Comparison of ENCODE assay signal across 19 cellular contexts in genomic region chr3:15476378-15476777, GRCh38. TPM values are rescaled to one million over a fixed set of nuclear protein-coding genes. Genes with fewer than 3 reads are reported as not detected.
DNase-seq lines count a peak whose midpoint lies in the region; ATAC-seq and TF ChIP-seq lines count a peak whose summit lies in the region.
"Had no signal": no experiment of that assay in that cellular context is flagged by ENCODE, and none has a peak within 500 bp of the region (broad histone marks: within the 10 kb centered on the region; RNA-seq: fewer than 3 reads in every experiment).

No MANE protein-coding gene starts in this region.

- no peak overlapping the region for H3K4me3 Mint-ChIP-seq in effector memory CD8-positive, alpha-beta T cell
- H3K4me3 Mint-ChIP-seq: activated CD4-positive, alpha-beta memory T cell treated with anti-CD3 and anti-CD28 coated beads for 36 hours; activated naive CD4-positive, alpha-beta T cell treated with anti-CD3 and anti-CD28 coated beads, Interleukin-2, amount 10 ng/mL, durations not matched to agents 7 days and 5 days; T-helper 1 cell treated with Interleukin-12 subunit alpha and Interleukin-12 subunit beta and Interleukin-4 antibody, amounts not matched to agents 30 μg/mL and 1 μg/mL, for 36 hours had no signal

- no peak overlapping the region for H3K4me3 ChIP-seq in left lung
- H3K4me3 ChIP-seq: BLaER1, coronary artery, sigmoid colon, uterus had no signal

- DNase-seq in GM04504 (ENCODE audit: low read depth) (peak; percentile 10), NCI-H524 treated with DMSO at 0.1 percent for 48 hours (lab: John Stamatoyannopoulos, UW) (peak; percentile 61), occipital lobe (lab: John Stamatoyannopoulos, UW) (peak; percentile 30), left lung (no peak)
- DNase-seq in effector memory CD8-positive, alpha-beta T cell = no peak
- DNase-seq: activated CD4-positive, alpha-beta memory T cell treated with anti-CD3 and anti-CD28 coated beads for 36 hours; activated naive CD4-positive, alpha-beta T cell treated with anti-CD3 and anti-CD28 coated beads, Interleukin-2, amount 10 ng/mL, durations not matched to agents 7 days and 5 days; activated T-cell treated with anti-CD3 and anti-CD28 coated beads, Interleukin-2, amount 50 U/mL, for 1 hour; Calu3; NCI-H146; sigmoid colon; stimulated activated CD4-positive, alpha-beta T cell treated with anti-CD3 and anti-CD28 coated beads, Interleukin-2, amount 100 ng/mL, for 48 hours; uterus had no signal

- no peak for TF ChIP-seq CTCF in left lung (IDR thresholded peaks at IDR 0.05)

- peaks cover 0 to 2% of the 10 kb centered on the region in 2 donors for H3K9me3 ChIP-seq in left lung
- H3K9me3 ChIP-seq: BLaER1, sigmoid colon, uterus had no signal

- peaks cover 7% of the 10 kb centered on the region in 2 donors for H3K4me1 Mint-ChIP-seq in effector memory CD8-positive, alpha-beta T cell (ENCODE audit: low read depth in 2 of 2)
- H3K4me1 Mint-ChIP-seq: activated naive CD4-positive, alpha-beta T cell treated with anti-CD3 and anti-CD28 coated beads, Interleukin-2, amount 10 ng/mL, durations not matched to agents 7 days and 5 days had no signal

- H3K27ac Mint-ChIP-seq in effector memory CD8-positive, alpha-beta T cell = peak overlapping the region; percentile 14 to 44
- H3K27ac Mint-ChIP-seq: activated CD4-positive, alpha-beta memory T cell treated with anti-CD3 and anti-CD28 coated beads for 36 hours; activated naive CD4-positive, alpha-beta T cell treated with anti-CD3 and anti-CD28 coated beads, Interleukin-2, amount 10 ng/mL, durations not matched to agents 7 days and 5 days; T-helper 1 cell treated with Interleukin-12 subunit alpha and Interleukin-12 subunit beta and Interleukin-4 antibody, amounts not matched to agents 30 μg/mL and 1 μg/mL, for 36 hours had no signal

- intact Hi-C loops in left lung (cut with DNase I) = no loop called here

- no peaks in the 10 kb centered on the region for H3K27me3 ChIP-seq in left lung
- H3K27me3 ChIP-seq: BLaER1, sigmoid colon, uterus had no signal

- no peaks in the 10 kb centered on the region for H3K27me3 Mint-ChIP-seq in effector memory CD8-positive, alpha-beta T cell
- H3K27me3 Mint-ChIP-seq: activated CD4-positive, alpha-beta memory T cell treated with anti-CD3 and anti-CD28 coated beads for 36 hours had no signal

- ATAC-seq in effector memory CD8-positive, alpha-beta T cell (replicated peaks) = no peak
- ATAC-seq in GM19328 (IDR thresholded peaks at IDR 0.05; ENCODE audit: unreplicated experiment) (no peak), left lung (no peak), GM21390 (IDR thresholded peaks at IDR 0.05; ENCODE audit: unreplicated experiment) (no peak)

- H3K9me3 Mint-ChIP-seq in effector memory CD8-positive, alpha-beta T cell = no peaks in the 10 kb centered on the region
- H3K9me3 Mint-ChIP-seq: activated CD4-positive, alpha-beta memory T cell treated with anti-CD3 and anti-CD28 coated beads for 36 hours; activated naive CD4-positive, alpha-beta T cell treated with anti-CD3 and anti-CD28 coated beads, Interleukin-2, amount 10 ng/mL, durations not matched to agents 7 days and 5 days had no signal

- peaks cover 4% of the 10 kb centered on the region for H3K36me3 Mint-ChIP-seq in effector memory CD8-positive, alpha-beta T cell (ENCODE audit: insufficient read depth)
- H3K36me3 Mint-ChIP-seq: activated CD4-positive, alpha-beta memory T cell treated with anti-CD3 and anti-CD28 coated beads for 36 hours; activated naive CD4-positive, alpha-beta T cell treated with anti-CD3 and anti-CD28 coated beads, Interleukin-2, amount 10 ng/mL, durations not matched to agents 7 days and 5 days had no signal

- H3K36me3 ChIP-seq in left lung = no peaks in the 10 kb centered on the region
- H3K36me3 ChIP-seq: BLaER1, sigmoid colon, uterus had no signal

- peaks cover 0 to 4% of the 10 kb centered on the region in 2 donors for H3K4me1 ChIP-seq in left lung
- H3K4me1 ChIP-seq: sigmoid colon, uterus had no signal

- H3K27ac ChIP-seq in left lung = no peak overlapping the region
- H3K27ac ChIP-seq: BLaER1, coronary artery, sigmoid colon, VCaP had no signal

RNA-seq across cellular contexts. Expression of gene COLQ, which starts 45.1 kb away (rescaled TPM):
- total RNA-seq in occipital lobe = 3.0 TPM
- 1 to 10 TPM; 1.9 to 2.4 TPM for total RNA-seq in left lung

RNA-seq across cellular contexts. Expression of gene EAF1, which starts 49.0 kb away (rescaled TPM):
- total RNA-seq in occipital lobe (30.7 TPM), left lung (10 to 100 TPM; 21.3 to 23.0 TPM)

RNA-seq across cellular contexts. Expression of gene METTL6, which starts 49.0 kb away (rescaled TPM):
- total RNA-seq in occipital lobe = 89.2 TPM
- 10 to 100 TPM; 14.7 to 16.1 TPM for total RNA-seq in left lung

Comparison
In these comparisons a context has a peak if more than half of its experiments do, and no peak if none do; other contexts are left out.
1. DNase-seq: peak in GM04504 (single experiment), NCI-H524 treated with DMSO at 0.1 percent for 48 hours (single experiment) and occipital lobe (single experiment); none in effector memory CD8-positive, alpha-beta T cell (0 of 3) and left lung (0 of 2).